Comparison of ENCODE assay signal across 8 cellular contexts in the genomic region with DNA sequence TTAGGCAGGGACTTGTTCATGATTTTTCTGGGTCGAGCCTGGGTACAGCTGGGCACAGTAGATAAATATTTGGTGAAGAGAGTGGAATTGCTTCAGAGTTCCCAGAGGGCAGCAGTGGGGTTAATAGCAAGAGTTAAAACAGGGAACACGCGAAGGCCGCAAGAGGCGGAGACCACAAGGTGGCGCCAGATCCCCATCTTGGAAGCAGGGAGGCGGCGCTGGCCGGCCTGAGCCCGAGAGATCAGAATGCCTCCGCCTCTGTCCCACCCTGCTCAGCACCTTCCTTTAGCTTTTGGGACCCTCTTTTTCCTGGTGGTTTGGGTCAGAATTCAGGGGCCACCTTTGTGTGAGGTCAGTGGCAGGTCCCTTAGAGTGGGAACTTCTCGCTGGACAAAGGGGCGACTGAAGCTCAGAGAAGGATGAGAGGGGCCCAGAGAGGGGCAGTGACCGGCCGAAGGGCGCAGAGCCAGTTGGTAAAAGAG. TPM values are rescaled to one million over a fixed set of nuclear protein-coding genes. Genes with fewer than 3 reads are reported as not detected.
DNase-seq lines count a peak whose midpoint lies in the region; ATAC-seq and TF ChIP-seq lines count a peak whose summit lies in the region.

No MANE protein-coding gene starts in this region.

- H3K9me3 Mint-ChIP-seq in natural killer cell, result no peaks in the 10 kb centered on the region
- H3K9me3 Mint-ChIP-seq in stimulated activated effector memory CD8-positive, alpha-beta T cell treated with anti-CD3 and anti-CD28 coated beads, Interleukin-12 subunit alpha, Interleukin-12 subunit beta, amount 100 ng/mL, for 72 hours, result no peaks in the 10 kb centered on the region

- DNase-seq in DMS 273 treated with DMSO at 0.1 percent for 48 hours (lab: John Stamatoyannopoulos, UW) (peak; percentile 35), HL-60 (ENCODE audit: low read depth in 1 of 2, low spot score in 1 of 2) (peak; percentile 71 to 85), OCI-M1 (lab: John Stamatoyannopoulos, UW) (peak; percentile 85), activated T-cell treated with anti-CD3 and anti-CD28 coated beads for 4 hours (peak; percentile 77), natural killer cell (peak; percentile 80)
- peak; percentile 84 to 90 for DNase-seq in stimulated activated effector memory CD8-positive, alpha-beta T cell treated with anti-CD3 and anti-CD28 coated beads, Interleukin-12 subunit alpha, Interleukin-12 subunit beta, amount 100 ng/mL, for 72 hours (ENCODE audit: low spot score in 2 of 2)

- no peaks in the 10 kb centered on the region for H3K36me3 Mint-ChIP-seq in natural killer cell
- H3K36me3 Mint-ChIP-seq in stimulated activated effector memory CD8-positive, alpha-beta T cell treated with anti-CD3 and anti-CD28 coated beads, Interleukin-12 subunit alpha, Interleukin-12 subunit beta, amount 100 ng/mL, for 72 hours, result no peaks in the 10 kb centered on the region

- H3K4me1 Mint-ChIP-seq in natural killer cell, result peaks cover 0 to 6% of the 10 kb centered on the region in 2 donors
- H3K4me1 Mint-ChIP-seq in stimulated activated effector memory CD8-positive, alpha-beta T cell treated with anti-CD3 and anti-CD28 coated beads, Interleukin-12 subunit alpha, Interleukin-12 subunit beta, amount 100 ng/mL, for 72 hours, result no peaks in the 10 kb centered on the region

- H3K27ac Mint-ChIP-seq in natural killer cell, result no peak overlapping the region
- H3K27ac Mint-ChIP-seq in stimulated activated effector memory CD8-positive, alpha-beta T cell treated with anti-CD3 and anti-CD28 coated beads, Interleukin-12 subunit alpha, Interleukin-12 subunit beta, amount 100 ng/mL, for 72 hours, result no peak overlapping the region

- ATAC-seq in esophagus mucosa (peak; percentile 80), natural killer cell (peak; percentile 77 to 92 (median 85)), GM21619 (IDR thresholded peaks at IDR 0.05; ENCODE audit: unreplicated experiment) (no peak)
- peak; percentile 85 for ATAC-seq in stimulated activated effector memory CD8-positive, alpha-beta T cell treated with anti-CD3 and anti-CD28 coated beads, Interleukin-12 subunit alpha, Interleukin-12 subunit beta, amount 100 ng/mL, for 72 hours

- intact Hi-C loops in natural killer cell (cut with micrococcal nuclease), result loop anchor here (1.0 kb wide), 2 partner anchors 112 to 211 kb away; no protein-coding TSS in a partner anchor

- H3K27me3 Mint-ChIP-seq in natural killer cell (ENCODE audit: low read depth in 2 of 2), result peaks cover 5 to 6% of the 10 kb centered on the region in 2 donors

- H3K27me3 ChIP-seq in HL-60 (ENCODE audit: insufficient read depth, poor library complexity, severe bottlenecking), result no peaks in the 10 kb centered on the region

- TF ChIP-seq CTCF in HL-60 (IDR thresholded peaks at IDR 0.05; ENCODE audit: insufficient read depth, low read length) (peak; percentile 95), natural killer cell (IDR thresholded peaks at IDR 0.05) (peak; percentile 89)

- no peak overlapping the region for H3K4me3 Mint-ChIP-seq in natural killer cell
- no peak overlapping the region for H3K4me3 Mint-ChIP-seq in stimulated activated effector memory CD8-positive, alpha-beta T cell treated with anti-CD3 and anti-CD28 coated beads, Interleukin-12 subunit alpha, Interleukin-12 subunit beta, amount 100 ng/mL, for 72 hours

- no peak overlapping the region for H3K27ac ChIP-seq in HL-60 (replicated peaks)

- H3K4me3 ChIP-seq in HL-60 (replicated peaks; ENCODE audit: insufficient read depth, low read length), result no peak overlapping the region

RNA-seq across cellular contexts. Expression of a gene that starts 6.5 kb away (rescaled TPM):
- total RNA-seq in esophagus mucosa (0.92 TPM), natural killer cell (1 to 10 TPM in 1 of 3 donors, under 1 TPM in 2; 0.56 to 2.5 (median 0.88) TPM)

Comparison
In these comparisons a context has a peak if more than half of its experiments do, and no peak if none do; other contexts are left out.
1. DNase-seq: peak in every context shown above with its lines; median percentile 87 in stimulated activated effector memory CD8-positive, alpha-beta T cell treated with anti-CD3 and anti-CD28 coated beads, Interleukin-12 subunit alpha, Interleukin-12 subunit beta, amount 100 ng/mL, for 72 hours; 85 in OCI-M1; 80 in natural killer cell; 78 in HL-60; 77 in activated T-cell treated with anti-CD3 and anti-CD28 coated beads for 4 hours; 35 in DMS 273 treated with DMSO at 0.1 percent for 48 hours.